ENCODE assay signal across 8 cellular contexts in genomic region chr1:113904674-113905434, GRCh38. TPM values are rescaled to one million over a fixed set of nuclear protein-coding genes. Genes with fewer than 3 reads are reported as not detected.
DNase-seq lines count a peak whose midpoint lies in the region; TF ChIP-seq lines count a peak whose summit lies in the region.

AP4B1 (minus strand) TSS chr1:113904799; CDS start chr1:113904717, 82 bp downstream.
DCLRE1B (plus strand) TSS chr1:113905326; CDS start chr1:113905587, 261 bp downstream.

- H3K79me2 ChIP-seq in neural cell (replicated peaks; ENCODE audit: insufficient read depth, low read length): peaks cover 13% of the 10 kb centered on the region

- in situ Hi-C loops in HAP-1 (cut with MboI; ENCODE audit: low sequenced_read_pairs): no loop called here

- H3K9me2 ChIP-seq in neural cell (ENCODE audit: insufficient read depth, low read length): no peaks in the 10 kb centered on the region

- intact Hi-C loops in stomach (cut with DNase I; ENCODE audit: low total_unique reads): loop anchor here (10.0 kb wide), 1 partner anchor 70 kb away; no protein-coding TSS in a partner anchor

- H4K20me1 ChIP-seq in neural cell (ENCODE audit: insufficient read depth): no peaks in the 10 kb centered on the region

- peak within 1 kb of the TSS; percentile 90 for H3K9ac ChIP-seq in neural cell (ENCODE audit: low read length)

- TF ChIP-seq RAD21 in neural cell (conservative IDR thresholded peaks at IDR 0.05): peak; percentile 72

- H3K9me3 ChIP-seq in HAP-1 (no peaks in the 10 kb centered on the region), MG63 (no peaks in the 10 kb centered on the region), neural cell (ENCODE audit: low read length) (no peaks in the 10 kb centered on the region), stomach (no peaks in the 10 kb centered on the region)

- peaks cover 6% of the 10 kb centered on the region for H3F3A ChIP-seq in neural cell (ENCODE audit: insufficient read depth, low read length, poor library complexity, severe bottlenecking)

- DNase-seq in GDM1 (lab: John Stamatoyannopoulos, UW): peak; percentile 100
- peak; percentile 99 to 100 for DNase-seq in HAP-1 (ENCODE audit: low spot score in 2 of 2)
- peak; percentile 100 for DNase-seq in MG63
- peak; percentile 98 for DNase-seq in SHP77 treated with DMSO at 0.1 percent for 48 hours (lab: John Stamatoyannopoulos, UW)
- peak; percentile 99 for DNase-seq in activated effector memory CD4-positive, alpha-beta T cell treated with anti-CD3 and anti-CD28 coated beads, Interleukin-2, amount 50 U/mL, for 16 hours
- DNase-seq in fibroblast of the conjunctiva (ENCODE audit: low read depth): peak; percentile 100
- DNase-seq in stomach: peak; percentile 98

- TF ChIP-seq POLR2A in stomach (IDR thresholded peaks at IDR 0.05): peak in 1 of 4 donors; percentile 55

- H3K4me3 ChIP-seq in HAP-1 (peak within 1 kb of the TSS; percentile 85), MG63 (peak within 1 kb of the TSS; percentile 88), neural cell (ENCODE audit: low read length) (peak within 1 kb of the TSS; percentile 93), stomach (peak within 1 kb of the TSS; percentile 73 to 90 (median 86))

- TF ChIP-seq EP300 in neural cell (conservative IDR thresholded peaks at IDR 0.05; ENCODE audit: poor library complexity, severe bottlenecking) (peak; percentile 82), stomach (IDR thresholded peaks at IDR 0.05) (no peak)

- peak within 1 kb of the TSS; percentile 94 for H3K27ac ChIP-seq in neural cell (ENCODE audit: low read length)
- H3K27ac ChIP-seq in stomach: peak within 1 kb of the TSS; percentile 87 to 97 (median 93)

- H3K36me3 ChIP-seq in HAP-1 (replicated peaks) (peaks cover 23% of the 10 kb centered on the region), MG63 (peaks cover 50% of the 10 kb centered on the region), neural cell (ENCODE audit: insufficient read depth, low read length) (no peaks in the 10 kb centered on the region), stomach (peaks cover 9 to 53% (median 46%) of the 10 kb centered on the region in 4 donors)

- H3K4me1 ChIP-seq in HAP-1 (peaks cover 8% of the 10 kb centered on the region), stomach (peaks cover 8 to 50% (median 35%) of the 10 kb centered on the region in 4 donors)

- peak; percentile 80 for TF ChIP-seq CTCF in neural cell (IDR thresholded peaks at IDR 0.05; ENCODE audit: poor library complexity, severe bottlenecking)
- TF ChIP-seq CTCF in stomach (IDR thresholded peaks at IDR 0.05): peak in 5 of 7 experiments; percentile 50 to 96 (median 83)

- H3K27me3 ChIP-seq in HAP-1 (ENCODE audit: low read depth): no peaks in the 10 kb centered on the region
- H3K27me3 ChIP-seq in MG63: no peaks in the 10 kb centered on the region
- no peaks in the 10 kb centered on the region for H3K27me3 ChIP-seq in neural cell (ENCODE audit: insufficient read depth, low read depth, low read length)
- no peaks in the 10 kb centered on the region for H3K27me3 ChIP-seq in stomach

- peak within 1 kb of the TSS; percentile 88 for H2AFZ ChIP-seq in neural cell (ENCODE audit: low read depth, low read length)

- WGBS in stomach, 5 donors: 0 to 1% (median 0%) methylated on average over 57 to 67 of the region's 67 CpGs

- peak within 1 kb of the TSS; percentile 85 for H3K4me2 ChIP-seq in neural cell (ENCODE audit: low read length)

TF ChIP-seq in neural cell, 6 proteins besides CTCF, POLR2A, EP300 and RAD21:
- TF ChIP-seq TAF1 (IDR thresholded peaks at IDR 0.05; ENCODE audit: low read depth) (peak; percentile 61), EZH2 (IDR thresholded peaks at IDR 0.05; ENCODE audit: borderline replicate concordance, insufficient read depth, low read length, poor library complexity, severe bottlenecking) (no peak), SMC3 (conservative IDR thresholded peaks at IDR 0.05; ENCODE audit: poor library complexity) (peak; percentile 76), MXI1 (conservative IDR thresholded peaks at IDR 0.05; ENCODE audit: poor library complexity, severe bottlenecking) (peak; percentile 84), REST (IDR thresholded peaks at IDR 0.05; ENCODE audit: borderline replicate concordance) (peak; percentile 33), POLR2AphosphoS5 (IDR thresholded peaks at IDR 0.05) (peak; percentile 78)

RNA-seq across cellular contexts. Expression of gene AP4B1, which starts in this region (rescaled TPM):
- total RNA-seq in MG63 (2014; rRNA removed; shearing (Covaris generic); ENCODE audit: low replicate concordance): 12.3 and 12.7 TPM in 2 replicates
- polyA plus RNA-seq in neural cell (178 and 192 TPM in 2 replicates), stomach (10 to 100 TPM in 2 of 3 donors, 1 to 10 TPM in 1; 8.8 to 21.5 (median 11.8) TPM)
- 48.3 and 49.7 TPM in 2 replicates for polyA minus RNA-seq in neural cell
- 10 to 100 TPM in 3 of 5 donors, 1 to 10 TPM in 2; 4.0 to 34.0 (median 11.7) TPM for total RNA-seq in stomach

RNA-seq across cellular contexts. Expression of gene DCLRE1B, which starts in this region (rescaled TPM):
- 11.6 and 11.8 TPM in 2 replicates for total RNA-seq in MG63 (2014; rRNA removed; shearing (Covaris generic); ENCODE audit: low replicate concordance)
- polyA plus RNA-seq in neural cell (7.3 and 8.7 TPM in 2 replicates), stomach (1 to 10 TPM; 1.2 to 2.2 (median 1.6) TPM)
- 12.7 and 14.0 TPM in 2 replicates for polyA minus RNA-seq in neural cell
- 1 to 10 TPM in 2 of 5 donors, under 1 TPM in 1, not detected in 2; 0.45 to 3.9 (median 3.0) TPM for total RNA-seq in stomach

Comparison
In these comparisons a context has a peak if more than half of its experiments do, and no peak if none do; other contexts are left out.
1. Peak in every context shown above with its lines: DNase-seq, H3K4me3 ChIP-seq and H3K27ac ChIP-seq.